In genomic region chr17:32323784-32324590, GRCh38 we compare ENCODE assay signal across 8 cellular contexts. TPM values are rescaled to one million over a fixed set of nuclear protein-coding genes. Genes with fewer than 3 reads are reported as not detected.
DNase-seq lines count a peak whose midpoint lies in the region; ATAC-seq and TF ChIP-seq lines count a peak whose summit lies in the region.

No MANE protein-coding gene starts in this region.

- no peaks in the 10 kb centered on the region for H3K27me3 ChIP-seq in ACC112 (ENCODE audit: insufficient read depth, low read length)
- H3K27me3 ChIP-seq in IMR-90 (ENCODE audit: control insufficient read depth, insufficient read depth, low read length), result no peaks in the 10 kb centered on the region; the same call in 1 of the 2 replicates
- H3K27me3 ChIP-seq in layer of hippocampus (ENCODE audit: control insufficient read depth, insufficient read depth, low read length), result no peaks in the 10 kb centered on the region
- no peaks in the 10 kb centered on the region for H3K27me3 ChIP-seq in suprapubic skin
- H3K27me3 ChIP-seq in SJCRH30, result no peaks in the 10 kb centered on the region

- 0 out of 2 replicates have a peak overlapping the region, but pooled peaks have one; percentile 16 for H3K9ac ChIP-seq in IMR-90 (ENCODE audit: low read depth, low read length)

- no peak overlapping the region for H3K56ac ChIP-seq in IMR-90 (ENCODE audit: extremely low read depth, insufficient read depth, low read length)

- no peaks in the 10 kb centered on the region for H3K9me3 ChIP-seq in IMR-90 (ENCODE audit: control insufficient read depth, insufficient read depth, low read length)
- H3K9me3 ChIP-seq in suprapubic skin, result no peaks in the 10 kb centered on the region
- H3K9me3 ChIP-seq in SJCRH30 (replicated peaks), result no peaks in the 10 kb centered on the region

- H2BK5ac ChIP-seq in IMR-90 (ENCODE audit: low read depth, low read length, poor library complexity, severe bottlenecking), result no peak overlapping the region

- no peak overlapping the region for H2BK20ac ChIP-seq in IMR-90 (ENCODE audit: low read depth, low read length)

- H3K9me1 ChIP-seq in IMR-90 (ENCODE audit: insufficient read depth, low read length), result no peaks in the 10 kb centered on the region

- TF ChIP-seq POLR2A in IMR-90 (IDR thresholded peaks at IDR 0.05; ENCODE audit: low read depth, low read length), result no peak
- TF ChIP-seq POLR2A in suprapubic skin (IDR thresholded peaks at IDR 0.05), result no peak

- dilution Hi-C loops in IMR-90 (cut with HindIII; ENCODE audit: low sequenced_read_pairs, unreplicated experiment), result no loop called here

- no peak for TF ChIP-seq CTCF in IMR-90 (conservative IDR thresholded peaks at IDR 0.05; ENCODE audit: low read depth, low read length)
- TF ChIP-seq CTCF in suprapubic skin (IDR thresholded peaks at IDR 0.05), result no peak

- CTCF ChIA-PET in IMR-90 (lab: Yijun Ruan, JAX), result interaction anchor here (0.7 to 0.9 kb wide), 3 partner anchors 9 to 71 kb away, joined by 3 to 4 read pairs (median 3); no protein-coding TSS in a partner anchor

- in situ Hi-C loops in IMR-90 (cut with MboI; ENCODE audit: low sequenced_read_pairs), result no loop called here

- no peaks in the 10 kb centered on the region for H3K79me1 ChIP-seq in IMR-90 (ENCODE audit: low read depth in 1 of 2, low read length in 2 of 2)

- no peaks in the 10 kb centered on the region for H4K20me1 ChIP-seq in IMR-90 (ENCODE audit: insufficient read depth, low read length)

- H3K18ac ChIP-seq in IMR-90 (ENCODE audit: low read depth, low read length), result no peak overlapping the region

- no peak overlapping the region for H3K23ac ChIP-seq in IMR-90 (ENCODE audit: low read depth, low read length)

- no peak overlapping the region for H3K4ac ChIP-seq in IMR-90 (ENCODE audit: low read depth, low read length)

- DNase-seq in IMR-90 (peak; percentile 31), suprapubic skin (ENCODE audit: low spot score in 2 of 2) (no peak), SJCRH30 (no peak)
- DNase-seq in activated naive CD4-positive, alpha-beta T cell treated with anti-CD3 and anti-CD28 coated beads, Interleukin-2, amount 50 U/mL, for 16 hours, result peak; percentile 17

- no CpG with 5 or more reads among the region's 12 CpGs for WGBS in IMR-90 (ENCODE audit: extremely low coverage in 2 of 2, insufficient read length in 1 of 2), 2 experiments
- 24% methylated on average over 12 of the region's 12 CpGs for whole genome bisulfite sequencing in suprapubic skin

- H2AFZ ChIP-seq in ACC112 (ENCODE audit: low read length, unreplicated experiment), result peak overlapping the region; percentile 91
- H2AFZ ChIP-seq in IMR-90 (replicated peaks; ENCODE audit: low read length, poor library complexity), result peak overlapping the region; percentile 78

- H3K14ac ChIP-seq in IMR-90 (replicated peaks; ENCODE audit: low read depth, low read length), result no peak overlapping the region

- H4K91ac ChIP-seq in IMR-90 (ENCODE audit: insufficient read depth, low read depth, low read length), result peak overlapping the region; percentile 28; the same call in 1 of the 2 replicates

- H3K27ac ChIP-seq in ACC112 (ENCODE audit: low read depth, low read length) (peak overlapping the region; percentile 11; the same call in 1 of the 2 replicates), IMR-90 (ENCODE audit: insufficient read depth, low read length) (no peak overlapping the region), layer of hippocampus (ENCODE audit: low read depth, low read length) (peak overlapping the region; percentile 68), suprapubic skin (no peak overlapping the region), SJCRH30 (no peak overlapping the region)

- BruUV-seq in IMR-90 (replicated peaks; lab: Mats Ljungman, UMichigan), result no TSS peak

- H4K5ac ChIP-seq in IMR-90 (ENCODE audit: low read depth, low read length), result no peak overlapping the region

- TF ChIP-seq RAD21 in IMR-90 (IDR thresholded peaks at IDR 0.05; ENCODE audit: low read length), result no peak

- POLR2A ChIA-PET in IMR-90 (lab: Charles Lee; ENCODE audit: unreplicated experiment), result no interaction called here

- H3K4me3 ChIP-seq in ACC112 (ENCODE audit: low read depth, low read length) (peak overlapping the region; percentile 63), IMR-90 (ENCODE audit: insufficient read depth, low read depth, low read length) (no peak overlapping the region), suprapubic skin (peak overlapping the region; percentile 15), SJCRH30 (no peak overlapping the region)

- intact Hi-C loops in IMR-90 (cut with micrococcal nuclease), result no loop called here

- no peaks in the 10 kb centered on the region for H3K36me3 ChIP-seq in ACC112 (ENCODE audit: insufficient read depth, low read length)
- no peaks in the 10 kb centered on the region for H3K36me3 ChIP-seq in IMR-90 (ENCODE audit: control insufficient read depth, insufficient read depth, low read length)
- no peaks in the 10 kb centered on the region for H3K36me3 ChIP-seq in suprapubic skin
- H3K36me3 ChIP-seq in SJCRH30, result no peaks in the 10 kb centered on the region

- no peak overlapping the region for H2AK5ac ChIP-seq in IMR-90 (ENCODE audit: low read depth, low read length)

- H3K79me2 ChIP-seq in ACC112 (ENCODE audit: control insufficient read depth, insufficient read depth, low read length, unreplicated experiment), result no peaks in the 10 kb centered on the region

- H3K4me2 ChIP-seq in IMR-90 (ENCODE audit: low read depth, low read length), result peak overlapping the region; percentile 60

- H3K4me1 ChIP-seq in ACC112 (ENCODE audit: control insufficient read depth, insufficient read depth, low read length, unreplicated experiment) (peaks cover 11% of the 10 kb centered on the region), IMR-90 (ENCODE audit: control insufficient read depth, insufficient read depth, low read length) (no peaks in the 10 kb centered on the region), suprapubic skin (peaks cover 9% of the 10 kb centered on the region), SJCRH30 (no peaks in the 10 kb centered on the region)

- no peak for TF ChIP-seq EP300 in suprapubic skin (IDR thresholded peaks at IDR 0.05)

- ATAC-seq in IMR-90 (ENCODE audit: low read depth) (peak; percentile 28), HG02938 (IDR thresholded peaks at IDR 0.05; ENCODE audit: unreplicated experiment) (no peak), GM18909 (IDR thresholded peaks at IDR 0.05; ENCODE audit: poor library complexity, unreplicated experiment) (no peak)

- H2BK120ac ChIP-seq in IMR-90 (ENCODE audit: low read depth, low read length), result no peak overlapping the region

- no peak overlapping the region for H2BK15ac ChIP-seq in IMR-90 (ENCODE audit: low read depth, low read length)

- peak overlapping the region in 1 of 2 experiments; percentile 61; a peak in 1 of 4 replicates for H4K8ac ChIP-seq in IMR-90 (ENCODE audit: low read depth in 2 of 2, low read length in 2 of 2)

- no peak overlapping the region for H2AK9ac ChIP-seq in IMR-90 (replicated peaks; ENCODE audit: low read depth, low read length, poor library complexity)

TF ChIP-seq in IMR-90, 13 proteins besides CTCF, POLR2A, EP300 and RAD21 (continues in another document):
- TF ChIP-seq USF2 (IDR thresholded peaks at IDR 0.05; ENCODE audit: low read depth, low read length) (no peak), BHLHE40 (IDR thresholded peaks at IDR 0.05; ENCODE audit: low read depth, low read length) (no peak), CHD1 (IDR thresholded peaks at IDR 0.05; ENCODE audit: low read depth, low read length) (no peak), ELK1 (IDR thresholded peaks at IDR 0.05; ENCODE audit: borderline replicate concordance, low read depth, low read length) (no peak), NFE2L2 (IDR thresholded peaks at IDR 0.05; ENCODE audit: low read depth, low read length) (no peak), CEBPB (IDR thresholded peaks at IDR 0.05; ENCODE audit: low read depth, low read length) (no peak), MXI1 (IDR thresholded peaks at IDR 0.05; ENCODE audit: borderline replicate concordance, low read depth, low read length) (no peak), MAZ (IDR thresholded peaks at IDR 0.05; ENCODE audit: borderline replicate concordance, low read depth, low read length) (no peak), RCOR1 (IDR thresholded peaks at IDR 0.05; ENCODE audit: insufficient replicate concordance, low read length) (no peak)

RNA-seq across cellular contexts. Expression of gene C17orf75, which starts 18.0 kb away (rescaled TPM):
- 16.1 and 18.3 TPM in 2 replicates for total RNA-seq in IMR-90 (2012; rRNA removed)
- polyA plus RNA-seq in IMR-90 (2012; rRNA removed), result 8.2 and 11.5 TPM in 2 replicates
- 3.7 and 6.5 TPM in 2 replicates for polyA plus RNA-seq in IMR-90 (2012; cell fraction: cytosol; rRNA removed)
- polyA plus RNA-seq in IMR-90 (2012; cell fraction: nucleus; rRNA removed; ENCODE audit: low replicate concordance), result 10.4 and 27.8 TPM in 2 replicates
- total RNA-seq in suprapubic skin, result 10 to 100 TPM in 1 of 4 donors, 1 to 10 TPM in 3; 4.1 to 12.4 (median 8.3) TPM
- 35.5 and 39.8 TPM in 2 replicates for total RNA-seq in SJCRH30 (2014; rRNA removed; shearing (Covaris generic))

RNA-seq across cellular contexts. Expression of gene ZNF207, which starts 26.0 kb away (rescaled TPM):
- total RNA-seq in IMR-90 (2012; rRNA removed) (207 and 208 TPM in 2 replicates), suprapubic skin (100 to 1,000 TPM; 124 to 316 (median 141) TPM)
- 181 and 199 TPM in 2 replicates for polyA plus RNA-seq in IMR-90 (2012; rRNA removed)
- 63.7 and 95.7 TPM in 2 replicates for polyA plus RNA-seq in IMR-90 (2012; cell fraction: cytosol; rRNA removed)
- polyA plus RNA-seq in IMR-90 (2012; cell fraction: nucleus; rRNA removed; ENCODE audit: low replicate concordance), result 108 and 232 TPM in 2 replicates
- total RNA-seq in SJCRH30 (2014; rRNA removed; shearing (Covaris generic)), result 319 and 332 TPM in 2 replicates

RNA-seq across cellular contexts. Expression of gene RHBDL3, which starts 58.4 kb away (rescaled TPM):
- 0.18 and 0.28 TPM in 2 replicates for total RNA-seq in IMR-90 (2012; rRNA removed)
- 0.09 and 0.11 TPM in 2 replicates for polyA plus RNA-seq in IMR-90 (2012; rRNA removed)
- polyA plus RNA-seq in IMR-90 (2012; cell fraction: cytosol; rRNA removed), result 0.07 and 0.35 TPM in 2 replicates
- 0.08 and 0.10 TPM in 2 replicates for polyA plus RNA-seq in IMR-90 (2012; cell fraction: nucleus; rRNA removed; ENCODE audit: low replicate concordance)
- total RNA-seq in suprapubic skin, result 1 to 10 TPM in 1 of 4 donors, under 1 TPM in 2, not detected in 1; 0.31 to 1.7 (median 0.34) TPM
- not detected in 2 replicates for total RNA-seq in SJCRH30 (2014; rRNA removed; shearing (Covaris generic))

Comparison
In these comparisons a context has a peak if more than half of its experiments do, and no peak if none do; other contexts are left out.
1. H3K27ac ChIP-seq: peak in ACC112 (single experiment) and layer of hippocampus (single experiment); none in IMR-90 (single experiment), suprapubic skin (single experiment) and SJCRH30 (single experiment).
2. H3K4me3 ChIP-seq: peak in ACC112 (single experiment) and suprapubic skin (single experiment); none in IMR-90 (single experiment) and SJCRH30 (single experiment).
3. DNase-seq: peak in IMR-90 (single experiment) and activated naive CD4-positive, alpha-beta T cell treated with anti-CD3 and anti-CD28 coated beads, Interleukin-2, amount 50 U/mL, for 16 hours (single experiment); none in suprapubic skin (0 of 2) and SJCRH30 (0 of 2).